ENCODE assay signal across 14 cellular contexts in genomic region chr3:8702560-8702959, GRCh38. TPM values are rescaled to one million over a fixed set of nuclear protein-coding genes. Genes with fewer than 3 reads are reported as not detected.
A peak's percentile ranks its signal among the peaks of the same experiment; 100 is the strongest.
DNase-seq lines count a peak whose midpoint lies in the region; TF ChIP-seq lines count a peak whose summit lies in the region.
"Had no signal": no experiment of that assay in that cellular context is flagged by ENCODE, and none has a peak within 500 bp of the region (broad histone marks: within the 10 kb centered on the region; RNA-seq: fewer than 3 reads in every experiment).

No MANE protein-coding gene starts in this region.

- H3K9me3 ChIP-seq in AG04450 (ENCODE audit: control insufficient read depth, insufficient read depth, low read length) (peaks cover 15% of the 10 kb centered on the region), thyroid gland (no peaks in the 10 kb centered on the region)

- H3K4me1 ChIP-seq in thyroid gland = no peaks in the 10 kb centered on the region
- H3K4me1 ChIP-seq: ascending aorta; BLaER1 treated with 17β-estradiol and CSF1 and Interleukin-3, amounts not matched to agents 10 nM and 100 nM had no signal

- WGBS in thyroid gland, 2 donors = 35 to 36% methylated on average over 3 of the region's 3 CpGs

- TF ChIP-seq POLR2A in thyroid gland (IDR thresholded peaks at IDR 0.05) = no peak

- POLR2A ChIA-PET in AG04450 (lab: Yijun Ruan, JAX) = no interaction called here

- H3K36me3 ChIP-seq in thyroid gland = no peaks in the 10 kb centered on the region
- H3K36me3 ChIP-seq: ascending aorta; BLaER1 treated with 17β-estradiol and CSF1 and Interleukin-3, amounts not matched to agents 10 nM and 100 nM had no signal

- no peak for DNase-seq in AG04450 (ENCODE audit: low read depth, low spot score)
- peak; percentile 41 for DNase-seq in OCI-M1 (lab: John Stamatoyannopoulos, UW)
- DNase-seq in fibroblast of mammary gland (ENCODE audit: low read depth) = no peak
- DNase-seq in NCI-H1436 (lab: John Stamatoyannopoulos, UW) = no peak
- DNase-seq in hypothalamus (lab: John Stamatoyannopoulos, UW) = no peak
- DNase-seq in DMS 273 treated with DMSO at 0.1 percent for 48 hours (lab: John Stamatoyannopoulos, UW) = no peak
- no peak for DNase-seq in thyroid gland
- DNase-seq: activated T-cell treated with anti-CD3 and anti-CD28 coated beads, Interleukin-2, amount 50 U/mL, for 1 hour; left cardiac atrium; NCI-H226 had no signal

- CTCF ChIA-PET in AG04450 (lab: Charles Lee) = no interaction called here

- H3K27me3 ChIP-seq in AG04450 (ENCODE audit: control insufficient read depth, insufficient read depth, low read length) (no peaks in the 10 kb centered on the region), thyroid gland (no peaks in the 10 kb centered on the region)
- H3K27me3 ChIP-seq: ascending aorta; BLaER1 treated with 17β-estradiol and CSF1 and Interleukin-3, amounts not matched to agents 10 nM and 100 nM had no signal

- TF ChIP-seq CTCF in AG04450 (IDR thresholded peaks at IDR 0.05; ENCODE audit: low read depth, low read length) = peak; percentile 37; the same call in 1 of the 2 replicates
- peak; percentile 61 for TF ChIP-seq CTCF in GM12872 (IDR thresholded peaks at IDR 0.05; ENCODE audit: insufficient read depth, low read depth, low read length)
- peak; percentile 54 for TF ChIP-seq CTCF in fibroblast of mammary gland (conservative IDR thresholded peaks at IDR 0.05; ENCODE audit: control insufficient read depth, insufficient read depth, low read depth, low read length)
- no peak for TF ChIP-seq CTCF in thyroid gland (IDR thresholded peaks at IDR 0.05)

- intact Hi-C loops in thyroid gland (cut with DNase I) = no loop called here

- no peak overlapping the region for H3K4me3 ChIP-seq in AG04450 (ENCODE audit: low read depth, low read length)
- H3K4me3 ChIP-seq in fibroblast of mammary gland (ENCODE audit: control insufficient read depth, low read depth, low read length) = no peak overlapping the region
- no peak overlapping the region for H3K4me3 ChIP-seq in thyroid gland (replicated peaks in 1 of 3)
- H3K4me3 ChIP-seq: ascending aorta; BLaER1 treated with 17β-estradiol and CSF1 and Interleukin-3, amounts not matched to agents 10 nM and 100 nM had no signal

- H3K27ac ChIP-seq in AG04450 (ENCODE audit: low read depth, low read length) = no peak overlapping the region
- H3K27ac ChIP-seq in thyroid gland = no peak overlapping the region
- H3K27ac ChIP-seq: ascending aorta; BLaER1 treated with 17β-estradiol and CSF1 and Interleukin-3, amounts not matched to agents 10 nM and 100 nM had no signal

RNA-seq across cellular contexts. Expression of gene CAV3, which starts 31.0 kb away (rescaled TPM):
- not detected in 2 replicates for polyA plus RNA-seq in AG04450 (2011; rRNA removed)
- 0.56 TPM in 1 of 2 replicates, not detected in the other for polyA minus RNA-seq in AG04450 (2011; rRNA and poly(A)+ RNA removed)
- total RNA-seq in thyroid gland = not detected
- total RNA-seq: ascending aorta, fibroblast of lung had no signal
- polyA plus RNA-seq: fibroblast of lung had no signal

RNA-seq across cellular contexts. Expression of gene SSUH2, which starts 58.0 kb away (rescaled TPM):
- 0.09 and 0.12 TPM in 2 replicates for polyA plus RNA-seq in AG04450 (2011; rRNA removed)
- 0.28 TPM in 1 of 2 replicates, not detected in the other for polyA minus RNA-seq in AG04450 (2011; rRNA and poly(A)+ RNA removed)
- total RNA-seq in thyroid gland = 1 to 10 TPM in 1 of 4 donors, under 1 TPM in 2, not detected in 1; 0.11 to 1.0 (median 0.42) TPM
- total RNA-seq: ascending aorta, fibroblast of lung had no signal

Comparison
In these comparisons a context has a peak if more than half of its experiments do, and no peak if none do; other contexts are left out.
1. CTCF ChIP-seq: peak in AG04450 (single experiment), GM12872 (single experiment) and fibroblast of mammary gland (single experiment); none in thyroid gland (0 of 6).